In the genomic region with DNA sequence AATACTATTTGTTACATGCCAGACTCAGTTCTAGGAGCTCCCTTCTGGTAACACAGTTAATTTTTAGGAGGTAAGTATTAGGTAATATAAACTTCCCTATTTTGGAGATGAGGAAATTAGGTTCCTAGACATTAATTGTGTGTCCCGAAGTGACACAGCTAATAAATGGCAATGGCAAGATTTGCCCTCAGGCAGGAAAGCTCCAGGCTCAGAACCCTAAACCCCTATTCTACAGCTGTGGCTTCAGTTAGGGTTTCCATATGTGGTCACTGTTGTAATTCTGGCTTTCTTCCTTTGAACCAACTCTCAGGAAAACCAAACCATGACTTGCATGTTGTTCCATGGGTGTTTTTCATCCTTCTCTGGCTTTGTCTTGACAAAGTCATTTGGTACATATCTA, we compare ENCODE assay signal across 22 cellular contexts.
"Had no signal": no experiment of that assay in that cellular context is flagged by ENCODE, and none has a peak within 500 bp of the region (broad histone marks: within the 10 kb centered on the region; RNA-seq: fewer than 3 reads in every experiment).

No MANE protein-coding gene starts in this region.

- H3K36me3 ChIP-seq: cardiac muscle cell, left ventricle myocardium inferior, neural progenitor cell, sigmoid colon, transverse colon had no signal

- H3K4me2 ChIP-seq: hepatocyte, neural progenitor cell, smooth muscle cell had no signal

- H3K27me3 ChIP-seq: cardiac muscle cell, hepatocyte, neural progenitor cell, sigmoid colon, transverse colon had no signal

- H3K4me3 ChIP-seq: cardiac muscle cell, hepatocyte, left ventricle myocardium inferior, neural progenitor cell, sigmoid colon, smooth muscle cell, transverse colon had no signal

- ATAC-seq: activated naive CD8-positive, alpha-beta T cell treated with anti-CD3 and anti-CD28 coated beads, Interleukin-2, amount 50 U/mL, for 24 hours; activated T-cell treated with anti-CD3 and anti-CD28 coated beads, Interleukin-2, amount 50 U/mL, for 72 hours; naive thymus-derived CD8-positive, alpha-beta T cell; stimulated activated naive B cell treated with anti-CD40 and anti-IgM and Interleukin-4, amounts not matched to agents 10 μg/mL and 1 μg/mL and 100 μg/mL, for 72 hours had no signal

- H3K9me3 ChIP-seq: left ventricle myocardium inferior, sigmoid colon, transverse colon had no signal

- H3K79me2 ChIP-seq: hepatocyte had no signal

- H3K27ac ChIP-seq: cardiac muscle cell, hepatocyte, left ventricle myocardium inferior, neural progenitor cell, sigmoid colon, transverse colon had no signal

- DNase-seq: activated CD4-positive, alpha-beta memory T cell treated with anti-CD3 and anti-CD28 coated beads for 36 hours; activated CD4-positive, alpha-beta T cell treated with anti-CD3 and anti-CD28 coated beads for 48 hours; activated effector memory CD4-positive, alpha-beta T cell treated with Interleukin-2 at 50 U/mL for 16 hours; activated naive CD4-positive, alpha-beta T cell treated with anti-CD3 and anti-CD28 coated beads for 36 hours; activated naive CD8-positive, alpha-beta T cell treated with anti-CD3 and anti-CD28 coated beads, Interleukin-2, amount 50 U/mL, for 24 hours; activated T-cell treated with anti-CD3 and anti-CD28 coated beads, Interleukin-2, amount 50 U/mL, for 72 hours; effector CD4-positive, alpha-beta T cell; foreskin melanocyte; immature natural killer cell; left ventricle myocardium inferior; naive thymus-derived CD8-positive, alpha-beta T cell; sigmoid colon; stimulated activated CD4-positive, alpha-beta T cell treated with anti-CD3 and anti-CD28 coated beads, Interleukin-15, amount 100 ng/mL, for 24 hours; stimulated activated CD4-positive, alpha-beta T cell treated with anti-CD3 and anti-CD28 coated beads, Interleukin-2, amount 100 ng/mL, for 48 hours; stimulated activated CD8-positive, alpha-beta memory T cell treated with anti-CD3 and anti-CD28 coated beads, Interleukin-4, amount 100 ng/mL, for 48 hours; stimulated activated naive B cell treated with anti-CD40 and anti-IgM and Interleukin-4, amounts not matched to agents 10 μg/mL and 1 μg/mL and 100 μg/mL, for 72 hours; transverse colon had no signal

- H3K9ac ChIP-seq: neural progenitor cell had no signal

- H2AFZ ChIP-seq: hepatocyte, neural progenitor cell had no signal

- FAIRE-seq: urothelium cell line had no signal

- H3K4me1 ChIP-seq: neural progenitor cell, transverse colon had no signal
